Comparison of ENCODE assay signal across 8 cellular contexts in the genomic region with DNA sequence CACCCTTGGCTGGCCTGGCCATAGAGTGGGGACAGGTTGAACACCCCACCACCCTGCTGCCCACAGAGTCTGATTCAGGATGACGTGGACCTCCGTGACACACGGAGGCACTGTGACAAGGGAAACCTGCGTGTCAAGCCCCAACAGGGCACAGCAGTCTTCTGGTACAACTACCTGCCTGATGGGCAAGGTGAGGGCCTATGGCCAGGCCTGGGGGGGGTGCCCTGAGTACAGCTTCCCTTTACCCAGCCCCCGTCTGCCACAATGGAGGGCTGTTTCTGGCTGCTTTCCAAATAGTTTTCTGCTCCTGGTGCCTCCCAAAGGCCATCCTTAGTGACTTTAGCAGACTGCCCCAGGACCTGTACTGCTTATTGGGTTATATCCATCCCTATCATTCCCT. TPM values are rescaled to one million over a fixed set of nuclear protein-coding genes. Genes with fewer than 3 reads are reported as not detected.
A peak's percentile ranks its signal among the peaks of the same experiment; 100 is the strongest.
DNase-seq lines count a peak whose midpoint lies in the region; ATAC-seq and TF ChIP-seq lines count a peak whose summit lies in the region.

No MANE protein-coding gene starts in this region.

- peaks cover 28 to 41% (median 35%) of the 10 kb centered on the region in 10 experiments for H3K4me1 ChIP-seq in BLaER1 treated with 17β-estradiol and CSF1 and Interleukin-3, amounts not matched to agents 10 nM and 100 nM
- peaks cover 23% of the 10 kb centered on the region for H3K4me1 ChIP-seq in Karpas-422 (ENCODE audit: low read length)
- peaks cover 16% of the 10 kb centered on the region for H3K4me1 ChIP-seq in osteoblast (ENCODE audit: insufficient read depth, low read length)

- H3K27me3 ChIP-seq in BLaER1 treated with 17β-estradiol and CSF1 and Interleukin-3, amounts not matched to agents 10 nM and 100 nM = no peaks in the 10 kb centered on the region
- H3K27me3 ChIP-seq in Karpas-422 (ENCODE audit: low read length) = no peaks in the 10 kb centered on the region
- H3K27me3 ChIP-seq in osteoblast (ENCODE audit: insufficient read depth, low read length) = no peaks in the 10 kb centered on the region

- H3K27ac ChIP-seq in BLaER1 treated with 17β-estradiol and CSF1 and Interleukin-3, amounts not matched to agents 10 nM and 100 nM = peak overlapping the region in 7 of 11 experiments; percentile 89 to 99 (median 95); a peak in 8 of 22 replicates
- H3K27ac ChIP-seq in Karpas-422 (ENCODE audit: low read length) (no peak overlapping the region), cingulate gyrus (ENCODE audit: low read depth, low read length) (peak overlapping the region; percentile 98), osteoblast (ENCODE audit: low read depth, low read length) (peak overlapping the region; percentile 93)

- H3K9me2 ChIP-seq in Karpas-422 (replicated peaks; ENCODE audit: insufficient read depth, low read length) = no peaks in the 10 kb centered on the region

- H3K36me3 ChIP-seq in BLaER1 treated with 17β-estradiol and CSF1 and Interleukin-3, amounts not matched to agents 10 nM and 100 nM = peaks cover under 1 to 18% (median 6%) of the 10 kb centered on the region in 11 experiments; a peak in 15 of 22 replicates
- H3K36me3 ChIP-seq in Karpas-422 (ENCODE audit: insufficient read depth, low read length) (no peaks in the 10 kb centered on the region), osteoblast (ENCODE audit: insufficient read depth, low read length) (no peaks in the 10 kb centered on the region)

- H3K79me2 ChIP-seq in Karpas-422 (ENCODE audit: low read length) (peaks cover 22% of the 10 kb centered on the region), osteoblast (ENCODE audit: insufficient read depth, low read length) (peaks cover 42% of the 10 kb centered on the region)

- H3K9ac ChIP-seq in BLaER1 treated with 17β-estradiol and CSF1 and Interleukin-3, amounts not matched to agents 10 nM and 100 nM = peak overlapping the region in 9 of 11 experiments; percentile 87 to 98 (median 94); a peak in 15 of 22 replicates
- peak overlapping the region; percentile 77 for H3K9ac ChIP-seq in Karpas-422 (ENCODE audit: low read length)

- H3K4me2 ChIP-seq in BLaER1 treated with 17β-estradiol and CSF1 and Interleukin-3, amounts not matched to agents 10 nM and 100 nM = peak overlapping the region; percentile 94 to 100 (median 96)
- H3K4me2 ChIP-seq in Karpas-422 (ENCODE audit: low read depth, low read length, poor library complexity, severe bottlenecking) = peak overlapping the region; percentile 93
- peak overlapping the region; percentile 98 for H3K4me2 ChIP-seq in osteoblast (ENCODE audit: insufficient read depth, low read length)

- H4K20me1 ChIP-seq in BLaER1 treated with 17β-estradiol and CSF1 and Interleukin-3, amounts not matched to agents 10 nM and 100 nM = peaks cover 5 to 32% (median 30%) of the 10 kb centered on the region in 11 experiments; a peak in 21 of 22 replicates
- H4K20me1 ChIP-seq in Karpas-422 (ENCODE audit: insufficient read depth, low read depth, low read length) = peaks cover 7% of the 10 kb centered on the region; the same call in 1 of the 2 replicates
- H4K20me1 ChIP-seq in osteoblast (ENCODE audit: insufficient read depth, low read length) = peaks cover 15% of the 10 kb centered on the region

- DNase-seq in Karpas-422 (no peak), osteoblast (ENCODE audit: insufficient read length, low spot score, missing footprints) (no peak), GF-D8 (lab: John Stamatoyannopoulos, UW) (no peak), mucosa of gallbladder (ENCODE audit: low spot score) (no peak)

- no peak overlapping the region for H2AFZ ChIP-seq in Karpas-422 (ENCODE audit: low read length)
- peak overlapping the region; percentile 88 for H2AFZ ChIP-seq in osteoblast (ENCODE audit: low read length)

- peak overlapping the region; percentile 67 to 91 (median 80); a peak in 18 of 20 replicates for H3K4me3 ChIP-seq in BLaER1 treated with 17β-estradiol and CSF1 and Interleukin-3, amounts not matched to agents 10 nM and 100 nM
- H3K4me3 ChIP-seq in Karpas-422 (ENCODE audit: low read length) (peak overlapping the region; percentile 82), osteoblast (ENCODE audit: insufficient read depth, low read length) (peak overlapping the region; percentile 94)

- TF ChIP-seq CTCF in osteoblast (IDR thresholded peaks at IDR 0.05; ENCODE audit: extremely low read depth, low read depth, low read length) = no peak

- no peaks in the 10 kb centered on the region for H3K9me3 ChIP-seq in BLaER1 treated with 17β-estradiol and CSF1 and Interleukin-3, amounts not matched to agents 10 nM and 100 nM (replicated peaks in 1 of 11)
- H3K9me3 ChIP-seq in Karpas-422 (ENCODE audit: low read length) (no peaks in the 10 kb centered on the region), osteoblast (ENCODE audit: low read depth, low read length) (no peaks in the 10 kb centered on the region)

- ATAC-seq in GM18498 (IDR thresholded peaks at IDR 0.05; ENCODE audit: unreplicated experiment) (no peak), HG03025 (IDR thresholded peaks at IDR 0.05; ENCODE audit: low FRiP score, unreplicated experiment) (no peak)

RNA-seq across cellular contexts. Expression of a gene that starts 1.2 kb away (rescaled TPM):
- total RNA-seq in Karpas-422 (2014; rRNA removed; shearing (Covaris generic); ENCODE audit: low replicate concordance) = 82.1 and 110 TPM in 2 replicates
- total RNA-seq in osteoblast (74.3 and 98.4 TPM in 2 replicates), mucosa of gallbladder (283 TPM)

RNA-seq across cellular contexts. Expression of a gene that starts 12.4 kb away (rescaled TPM):
- total RNA-seq in Karpas-422 (2014; rRNA removed; shearing (Covaris generic); ENCODE audit: low replicate concordance) = 44.8 and 53.4 TPM in 2 replicates
- total RNA-seq in osteoblast = 37.1 and 39.1 TPM in 2 replicates
- 37.1 TPM for total RNA-seq in mucosa of gallbladder

RNA-seq across cellular contexts. Expression of a gene that starts 15.9 kb away (rescaled TPM):
- total RNA-seq in Karpas-422 (2014; rRNA removed; shearing (Covaris generic); ENCODE audit: low replicate concordance) = 228 and 279 TPM in 2 replicates
- total RNA-seq in osteoblast (43.0 and 43.4 TPM in 2 replicates), mucosa of gallbladder (83.3 TPM)

RNA-seq across cellular contexts. Expression of a gene that starts 16.0 kb away (rescaled TPM):
- total RNA-seq in Karpas-422 (2014; rRNA removed; shearing (Covaris generic); ENCODE audit: low replicate concordance) = 36.1 and 86.7 TPM in 2 replicates
- total RNA-seq in osteoblast (31.8 and 32.4 TPM in 2 replicates), mucosa of gallbladder (104 TPM)

RNA-seq across cellular contexts. Expression of a gene that starts 23.2 kb away (rescaled TPM):
- total RNA-seq in Karpas-422 (2014; rRNA removed; shearing (Covaris generic); ENCODE audit: low replicate concordance) = 522 and 655 TPM in 2 replicates
- total RNA-seq in osteoblast (273 and 286 TPM in 2 replicates), mucosa of gallbladder (136 TPM)
